Comparison of ENCODE assay signal across 19 cellular contexts in the genomic region with DNA sequence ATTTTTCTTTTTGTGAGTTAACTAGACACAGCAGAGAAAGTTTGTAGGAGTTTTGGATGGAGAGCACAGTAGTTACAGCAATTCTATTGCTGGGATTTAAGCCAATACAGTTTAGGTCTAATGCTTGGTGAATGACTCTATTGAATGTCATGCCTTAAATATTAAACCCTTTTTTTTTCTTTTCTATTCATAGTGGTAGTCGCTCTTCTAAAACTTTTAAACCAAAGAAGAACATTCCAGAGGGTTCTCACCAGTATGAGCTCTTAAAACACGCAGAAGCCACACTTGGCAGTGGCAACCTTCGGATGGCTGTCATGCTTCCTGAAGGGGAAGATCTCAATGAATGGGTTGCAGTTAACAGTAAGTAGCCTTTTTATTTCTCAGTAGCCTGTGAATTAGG. TPM values are rescaled to one million over a fixed set of nuclear protein-coding genes. Genes with fewer than 3 reads are reported as not detected.
DNase-seq lines count a peak whose midpoint lies in the region; ATAC-seq, FAIRE-seq and TF ChIP-seq lines count a peak whose summit lies in the region.
"Had no signal": no experiment of that assay in that cellular context is flagged by ENCODE, and none has a peak within 500 bp of the region (broad histone marks: within the 10 kb centered on the region; RNA-seq: fewer than 3 reads in every experiment).

No MANE protein-coding gene starts in this region.

- peaks cover 3% of the 10 kb centered on the region for H3K36me3 Mint-ChIP-seq in chondrocyte (ENCODE audit: low read depth)

- peak overlapping the region in 1 of 2 experiments; percentile 59; a peak in 2 of 4 replicates for H4K8ac ChIP-seq in IMR-90 (ENCODE audit: low read depth in 2 of 2, low read length in 2 of 2)

- H3K9me3 ChIP-seq in AG04450 (ENCODE audit: control insufficient read depth, insufficient read depth, low read length) (no peaks in the 10 kb centered on the region), IMR-90 (ENCODE audit: control insufficient read depth, insufficient read depth, low read length) (no peaks in the 10 kb centered on the region)
- H3K9me3 ChIP-seq in effector memory CD4-positive, alpha-beta T cell (ENCODE audit: control insufficient read depth, low read length), result no peaks in the 10 kb centered on the region
- H3K9me3 ChIP-seq: stomach had no signal

- no peaks in the 10 kb centered on the region for H3K27me3 ChIP-seq in AG04450 (ENCODE audit: control insufficient read depth, insufficient read depth, low read length)
- no peaks in the 10 kb centered on the region for H3K27me3 ChIP-seq in IMR-90 (ENCODE audit: control insufficient read depth, insufficient read depth, low read length)
- H3K27me3 ChIP-seq in effector memory CD4-positive, alpha-beta T cell (replicated peaks; ENCODE audit: control insufficient read depth, insufficient read depth, low read length, poor library complexity, severe bottlenecking), result no peaks in the 10 kb centered on the region
- H3K27me3 ChIP-seq: hepatocyte, stomach had no signal

- H3K36me3 ChIP-seq in IMR-90 (ENCODE audit: control insufficient read depth, insufficient read depth, low read length), result peaks cover 3% of the 10 kb centered on the region; the same call in 1 of the 2 replicates
- peaks cover 6% of the 10 kb centered on the region for H3K36me3 ChIP-seq in effector memory CD4-positive, alpha-beta T cell (ENCODE audit: control insufficient read depth, insufficient read depth, low read length)

- WGBS in IMR-90 (ENCODE audit: extremely low coverage in 2 of 2, insufficient read length in 1 of 2), 2 experiments, result 27% methylated on average over 2 of the region's 3 CpGs; no CpG with 5 or more reads in 1 of the 2 experiments

- no peak overlapping the region for H4K91ac ChIP-seq in IMR-90 (ENCODE audit: insufficient read depth, low read depth, low read length)

- POLR2A ChIA-PET in AG04450 (lab: Yijun Ruan, JAX), result interaction anchor here (0.9 to 2.2 kb wide), 3 partner anchors 14 to 57 kb away, joined by 3 to 4 read pairs (median 4); a partner anchor contains a TSS
- POLR2A ChIA-PET in IMR-90 (lab: Charles Lee; ENCODE audit: unreplicated experiment), result interaction anchor here (1.1 kb wide), 1 partner anchor 13 kb away, joined by 3 read pairs; no protein-coding TSS in a partner anchor

- H3K56ac ChIP-seq in IMR-90 (ENCODE audit: extremely low read depth, insufficient read depth, low read length), result no peak overlapping the region

- no peak overlapping the region for H2AK9ac ChIP-seq in IMR-90 (replicated peaks; ENCODE audit: low read depth, low read length, poor library complexity)

- H3K9me1 ChIP-seq in IMR-90 (ENCODE audit: insufficient read depth, low read length), result peaks cover 4% of the 10 kb centered on the region; the same call in 1 of the 2 replicates

- peaks cover 16% of the 10 kb centered on the region for H3K4me1 Mint-ChIP-seq in chondrocyte (ENCODE audit: low read depth)

- peak overlapping the region; percentile 49 for H3K4me2 ChIP-seq in IMR-90 (ENCODE audit: low read depth, low read length)
- H3K4me2 ChIP-seq: GM23338, hepatocyte had no signal

- intact Hi-C loops in IMR-90 (cut with micrococcal nuclease), result loop anchor here (2.0 to 5.0 kb wide), 2 partner anchors 48 to 56 kb away; a partner anchor contains a TSS

- no peak overlapping the region for H4K5ac ChIP-seq in IMR-90 (ENCODE audit: low read depth, low read length)

- H2AFZ ChIP-seq in IMR-90 (replicated peaks; ENCODE audit: low read length, poor library complexity), result no peak overlapping the region
- H2AFZ ChIP-seq: GM23338, hepatocyte had no signal

- H3K27ac Mint-ChIP-seq in chondrocyte (ENCODE audit: unreplicated experiment), result peak overlapping the region; percentile 85
- H3K27ac Mint-ChIP-seq: GM23338 had no signal

- H3K4ac ChIP-seq in IMR-90 (ENCODE audit: low read depth, low read length), result peak overlapping the region; percentile 39

- in situ Hi-C loops in IMR-90 (cut with MboI; ENCODE audit: low sequenced_read_pairs), result no loop called here

- H3K9me3 Mint-ChIP-seq in chondrocyte (ENCODE audit: low read depth), result no peaks in the 10 kb centered on the region
- H3K9me3 Mint-ChIP-seq: GM23338 had no signal

- CTCF ChIA-PET in AG04450 (lab: Charles Lee) (interaction anchor here (1.5 to 1.6 kb wide), 2 partner anchors 16 to 52 kb away, joined by 3 to 6 read pairs; no protein-coding TSS in a partner anchor), IMR-90 (lab: Yijun Ruan, JAX) (interaction anchor here (0.7 to 1.5 kb wide), 2 partner anchors 16 to 51 kb away, joined by 3 to 5 read pairs; no protein-coding TSS in a partner anchor)

- H2BK120ac ChIP-seq in IMR-90 (ENCODE audit: low read depth, low read length), result no peak overlapping the region

- dilution Hi-C loops in IMR-90 (cut with HindIII; ENCODE audit: low sequenced_read_pairs, unreplicated experiment), result no loop called here

- H3K18ac ChIP-seq in IMR-90 (ENCODE audit: low read depth, low read length), result peak overlapping the region; percentile 5; the same call in 1 of the 2 replicates

- H3K27me3 Mint-ChIP-seq in chondrocyte (ENCODE audit: low read depth), result no peaks in the 10 kb centered on the region

- peaks cover 10% of the 10 kb centered on the region for H3K4me1 ChIP-seq in IMR-90 (ENCODE audit: control insufficient read depth, insufficient read depth, low read length)
- no peaks in the 10 kb centered on the region for H3K4me1 ChIP-seq in effector memory CD4-positive, alpha-beta T cell (ENCODE audit: control insufficient read depth, insufficient read depth, low read length, poor library complexity, severe bottlenecking)
- H3K4me1 ChIP-seq: stomach had no signal

- TF ChIP-seq POLR2A in IMR-90 (IDR thresholded peaks at IDR 0.05; ENCODE audit: low read depth, low read length), result no peak

- H3K27ac ChIP-seq in AG04450 (ENCODE audit: low read depth, low read length) (peak overlapping the region; percentile 58), IMR-90 (ENCODE audit: insufficient read depth, low read length) (0 out of 2 replicates have a peak overlapping the region, but pooled peaks have one; percentile 15)
- no peak overlapping the region for H3K27ac ChIP-seq in effector memory CD4-positive, alpha-beta T cell (ENCODE audit: insufficient read depth, low read length, poor library complexity, severe bottlenecking)
- H3K27ac ChIP-seq: hepatocyte, stomach, WERI-Rb-1 had no signal

- peak overlapping the region; percentile 69 for H2BK5ac ChIP-seq in IMR-90 (ENCODE audit: low read depth, low read length, poor library complexity, severe bottlenecking)

- H3K79me1 ChIP-seq in IMR-90 (ENCODE audit: low read depth in 1 of 2, low read length in 2 of 2), result peaks cover 30 to 41% of the 10 kb centered on the region in 2 experiments

- H3K4me3 Mint-ChIP-seq in chondrocyte (ENCODE audit: unreplicated experiment), result no peak overlapping the region
- H3K4me3 Mint-ChIP-seq: GM23338 had no signal

- DNase-seq in AG04450 (ENCODE audit: low read depth, low spot score), result peak; percentile 39
- DNase-seq in IMR-90, result peak; percentile 89
- no peak for DNase-seq in chondrocyte (ENCODE audit: low spot score)
- DNase-seq in kidney tubule cell (ENCODE audit: low spot score), result peak; percentile 38
- no peak for DNase-seq in hypothalamus (lab: John Stamatoyannopoulos, UW)
- no peak for DNase-seq in urothelium cell line (ENCODE audit: low spot score)
- no peak for DNase-seq in effector memory CD4-positive, alpha-beta T cell
- DNase-seq: activated gamma-delta T cell; left colon; NCI-H2107; NCI-H748 treated with DMSO at 0.1 percent for 48 hours; stimulated activated CD4-positive, alpha-beta T cell treated with anti-CD3 and anti-CD28 coated beads, Interleukin-12 subunit alpha, Interleukin-12 subunit beta, amount 100 ng/mL, for 4 hours; stomach; WERI-Rb-1 had no signal

- H2AK5ac ChIP-seq in IMR-90 (ENCODE audit: low read depth, low read length), result no peak overlapping the region

- ATAC-seq in IMR-90 (ENCODE audit: low read depth) (peak; percentile 96), HG02610 (IDR thresholded peaks at IDR 0.05; ENCODE audit: unreplicated experiment) (no peak)
- ATAC-seq: GM23338, left colon had no signal

- FAIRE-seq in urothelium cell line (lab: Jason Lieb, UNC), result no peak
- FAIRE-seq: bronchial epithelial cell, endometrium had no signal

- no peak overlapping the region for H3K4me3 ChIP-seq in AG04450 (ENCODE audit: low read depth, low read length)
- no peak overlapping the region for H3K4me3 ChIP-seq in IMR-90 (ENCODE audit: insufficient read depth, low read depth, low read length)
- no peak overlapping the region for H3K4me3 ChIP-seq in effector memory CD4-positive, alpha-beta T cell (ENCODE audit: insufficient read depth, low read depth, low read length, poor library complexity, severe bottlenecking)
- H3K4me3 ChIP-seq: GM23338, hepatocyte, stomach had no signal

- TF ChIP-seq CTCF in AG04450 (IDR thresholded peaks at IDR 0.05; ENCODE audit: low read depth, low read length), result no peak
- TF ChIP-seq CTCF in IMR-90 (conservative IDR thresholded peaks at IDR 0.05; ENCODE audit: low read depth, low read length), result no peak
- TF ChIP-seq CTCF in chondrocyte (IDR thresholded peaks at IDR 0.05), result no peak

- H3K23ac ChIP-seq in IMR-90 (ENCODE audit: low read depth, low read length), result no peak overlapping the region

- no peak overlapping the region for H2BK20ac ChIP-seq in IMR-90 (ENCODE audit: low read depth, low read length)

- H4K20me1 ChIP-seq in IMR-90 (ENCODE audit: insufficient read depth, low read length), result peaks cover 6% of the 10 kb centered on the region; the same call in 1 of the 2 replicates

- H2BK15ac ChIP-seq in IMR-90 (ENCODE audit: low read depth, low read length), result no peak overlapping the region

- no TSS peak for BruUV-seq in IMR-90 (replicated peaks; lab: Mats Ljungman, UMichigan)

- peak overlapping the region; percentile 11; the same call in 1 of the 2 replicates for H3K14ac ChIP-seq in IMR-90 (replicated peaks; ENCODE audit: low read depth, low read length)

- peak; percentile 8; the same call in 1 of the 2 replicates for TF ChIP-seq RAD21 in IMR-90 (IDR thresholded peaks at IDR 0.05; ENCODE audit: low read length)

- H3K9ac ChIP-seq in IMR-90 (ENCODE audit: low read depth, low read length), result no peak overlapping the region

TF ChIP-seq in IMR-90, 13 proteins besides CTCF, POLR2A, EP300 and RAD21 (continues in another document):
- TF ChIP-seq FOS (IDR thresholded peaks at IDR 0.05; ENCODE audit: low read depth, low read length), result no peak

RNA-seq across cellular contexts. Expression of a gene that starts 34.8 kb away (rescaled TPM):
- 7.0 and 9.8 TPM in 2 replicates for polyA plus RNA-seq in AG04450 (2011; rRNA removed)
- 2.2 and 5.0 TPM in 2 replicates for polyA minus RNA-seq in AG04450 (2011; rRNA and poly(A)+ RNA removed)
- 7.0 and 14.4 TPM in 2 replicates for total RNA-seq in IMR-90 (2012; rRNA removed)
- 5.9 and 8.9 TPM in 2 replicates for polyA plus RNA-seq in IMR-90 (2012; rRNA removed)
- 0.92 and 1.5 TPM in 2 replicates for polyA plus RNA-seq in IMR-90 (2012; cell fraction: cytosol; rRNA removed)
- 1.2 and 3.3 TPM in 2 replicates for polyA plus RNA-seq in IMR-90 (2012; cell fraction: nucleus; rRNA removed; ENCODE audit: low replicate concordance)
- 14.0 to 16.7 TPM (median 14.9 TPM) in 3 replicates for total RNA-seq in chondrocyte

RNA-seq across cellular contexts. Expression of a gene that starts 56.5 kb away (rescaled TPM):
- polyA plus RNA-seq in AG04450 (2011; rRNA removed), result 17.8 and 21.4 TPM in 2 replicates
- 21.1 and 42.8 TPM in 2 replicates for polyA minus RNA-seq in AG04450 (2011; rRNA and poly(A)+ RNA removed)
- total RNA-seq in IMR-90 (2012; rRNA removed), result 5.7 and 15.0 TPM in 2 replicates
- polyA plus RNA-seq in IMR-90 (2012; rRNA removed), result 5.2 and 6.8 TPM in 2 replicates
- polyA plus RNA-seq in IMR-90 (2012; cell fraction: cytosol; rRNA removed), result 1.9 and 3.3 TPM in 2 replicates
- polyA plus RNA-seq in IMR-90 (2012; cell fraction: nucleus; rRNA removed; ENCODE audit: low replicate concordance), result 4.0 and 8.4 TPM in 2 replicates
- 23.3 to 28.8 TPM (median 27.0 TPM) in 3 replicates for total RNA-seq in chondrocyte

Comparison
In these comparisons a context has a peak if more than half of its experiments do, and no peak if none do; other contexts are left out.
1. DNase-seq: peak in AG04450 (single experiment), IMR-90 (single experiment) and kidney tubule cell (single experiment); none in chondrocyte (single experiment), hypothalamus (0 of 51), urothelium cell line (single experiment) and effector memory CD4-positive, alpha-beta T cell (0 of 3).